8 cellular contexts compared by ENCODE assay signal in genomic region chr19:17363852-17364605, GRCh38. TPM values are rescaled to one million over a fixed set of nuclear protein-coding genes. Genes with fewer than 3 reads are reported as not detected.
"Had no signal": no experiment of that assay in that cellular context is flagged by ENCODE, and none has a peak within 500 bp of the region (broad histone marks: within the 10 kb centered on the region; RNA-seq: fewer than 3 reads in every experiment).

No MANE protein-coding gene starts in this region.

RNA-seq across cellular contexts. Expression of gene PLVAP, which starts 13.1 kb away (rescaled TPM):
- total RNA-seq: LHCN-M2, MCF 10A, NCI-H460, PC-9, RPMI7951, SJCRH30 had no signal
- polyA plus RNA-seq: SK-N-SH had no signal

RNA-seq across cellular contexts. Expression of gene CCDC194, which starts 30.0 kb away (rescaled TPM):
- total RNA-seq: LHCN-M2, NCI-H460, PC-9, Right ventricle myocardium inferior, RPMI7951, SJCRH30 had no signal
- polyA plus RNA-seq: SK-N-SH had no signal
